ENCODE assay signal across 8 cellular contexts in genomic region chr13:49976314-49977258, GRCh38. TPM values are rescaled to one million over a fixed set of nuclear protein-coding genes. Genes with fewer than 3 reads are reported as not detected.
DNase-seq lines count a peak whose midpoint lies in the region; ATAC-seq and TF ChIP-seq lines count a peak whose summit lies in the region.

No MANE protein-coding gene starts in this region.

- CTCF ChIA-PET in activated CD4-positive, alpha-beta T cell treated with anti-CD3 and anti-CD28 coated beads, Interleukin-2, amount 10 ng/mL, durations not matched to agents 7 days and 5 days (lab: Charles Lee), result interaction anchor here (0.6 to 2.2 kb wide), 13 partner anchors 17 to 1364 kb away, joined by 3 to 6 read pairs (median 3); partner anchors contain the start of gene TRIM13

- WGBS in lower leg skin, 2 donors, result 46 to 47% methylated on average over 8 of the region's 8 CpGs

- H3K27me3 Mint-ChIP-seq in activated CD4-positive, alpha-beta T cell treated with anti-CD3 and anti-CD28 coated beads, Interleukin-2, amount 10 ng/mL, durations not matched to agents 7 days and 5 days, result no peaks in the 10 kb centered on the region

- TF ChIP-seq CTCF in lower leg skin (IDR thresholded peaks at IDR 0.05), result peak in 1 of 3 donors; percentile 72

- intact Hi-C loops in lower leg skin (cut with DNase I; ENCODE audit: low total_unique reads), result loop anchor here (5.0 to 10.0 kb wide), 2 partner anchors 551 to 938 kb away; no protein-coding TSS in a partner anchor

- H3K36me3 Mint-ChIP-seq in activated CD4-positive, alpha-beta T cell treated with anti-CD3 and anti-CD28 coated beads, Interleukin-2, amount 10 ng/mL, durations not matched to agents 7 days and 5 days (ENCODE audit: low read depth), result peaks cover 5% of the 10 kb centered on the region

- peaks cover 10% of the 10 kb centered on the region for H3K4me1 Mint-ChIP-seq in activated CD4-positive, alpha-beta T cell treated with anti-CD3 and anti-CD28 coated beads, Interleukin-2, amount 10 ng/mL, durations not matched to agents 7 days and 5 days

- H3K4me3 Mint-ChIP-seq in activated CD4-positive, alpha-beta T cell treated with anti-CD3 and anti-CD28 coated beads, Interleukin-2, amount 10 ng/mL, durations not matched to agents 7 days and 5 days, result no peak overlapping the region

- POLR2A ChIA-PET in activated CD4-positive, alpha-beta T cell treated with anti-CD3 and anti-CD28 coated beads, Interleukin-2, amount 10 ng/mL, durations not matched to agents 7 days and 5 days (lab: Charles Lee), result no interaction called here

- no peak overlapping the region for H3K27ac Mint-ChIP-seq in activated CD4-positive, alpha-beta T cell treated with anti-CD3 and anti-CD28 coated beads, Interleukin-2, amount 10 ng/mL, durations not matched to agents 7 days and 5 days

- no peak for TF ChIP-seq POLR2A in lower leg skin (IDR thresholded peaks at IDR 0.05)

- H3K4me3 ChIP-seq in lower leg skin (ENCODE audit: low read depth, poor library complexity, severe bottlenecking), result no peak overlapping the region

- ATAC-seq in HG02623 (IDR thresholded peaks at IDR 0.05; ENCODE audit: unreplicated experiment), result peak; percentile 61
- no peak for ATAC-seq in HG02571 (IDR thresholded peaks at IDR 0.05; ENCODE audit: unreplicated experiment)

- DNase-seq in ELF-1 (ENCODE audit: low read depth, low spot score), result peak; percentile 67
- peak; percentile 66 for DNase-seq in NCI-H510A treated with DMSO at 0.1 percent for 48 hours (lab: John Stamatoyannopoulos, UW)
- DNase-seq in activated CD4-positive, alpha-beta T cell treated with anti-CD3 and anti-CD28 coated beads, Interleukin-2, amount 10 ng/mL, durations not matched to agents 7 days and 5 days, result peak; percentile 80
- DNase-seq in dedifferentiated amniotic fluid mesenchymal stem cell (ENCODE audit: extremely low spot score), result peak; percentile 61
- DNase-seq in lower leg skin (ENCODE audit: low spot score in 2 of 2), result peak; percentile 37 to 89
- DNase-seq in stimulated activated CD8-positive, alpha-beta memory T cell treated with anti-CD3 and anti-CD28 coated beads, Interleukin-12 subunit alpha, Interleukin-12 subunit beta, amount 100 ng/mL, for 1 hour (ENCODE audit: low read depth), result peak; percentile 71

- no peaks in the 10 kb centered on the region for H3K9me3 Mint-ChIP-seq in activated CD4-positive, alpha-beta T cell treated with anti-CD3 and anti-CD28 coated beads, Interleukin-2, amount 10 ng/mL, durations not matched to agents 7 days and 5 days

RNA-seq across cellular contexts. Expression of gene TRIM13, which starts 20.3 kb away (rescaled TPM):
- 10 to 100 TPM; 17.7 to 18.5 TPM for total RNA-seq in activated CD4-positive, alpha-beta T cell treated with anti-CD3 and anti-CD28 coated beads, Interleukin-2, amount 10 ng/mL, durations not matched to agents 7 days and 5 days
- 10 to 100 TPM; 19.4 to 39.2 (median 27.5) TPM for total RNA-seq in lower leg skin

RNA-seq across cellular contexts. Expression of gene KCNRG, which starts 38.7 kb away (rescaled TPM):
- total RNA-seq in activated CD4-positive, alpha-beta T cell treated with anti-CD3 and anti-CD28 coated beads, Interleukin-2, amount 10 ng/mL, durations not matched to agents 7 days and 5 days, result under 1 TPM; 0.42 to 0.60 TPM
- total RNA-seq in lower leg skin, result 1 to 10 TPM in 1 of 4 donors, under 1 TPM in 1, not detected in 2; 0.78 to 5.1 TPM

RNA-seq across cellular contexts. Expression of gene SPRYD7, which starts 40.4 kb away (rescaled TPM):
- 1 to 10 TPM; 2.6 to 2.7 TPM for total RNA-seq in activated CD4-positive, alpha-beta T cell treated with anti-CD3 and anti-CD28 coated beads, Interleukin-2, amount 10 ng/mL, durations not matched to agents 7 days and 5 days
- total RNA-seq in lower leg skin, result 1 to 10 TPM; 6.4 to 9.3 (median 8.1) TPM
